2 cellular contexts compared by ENCODE assay signal in the genomic region with DNA sequence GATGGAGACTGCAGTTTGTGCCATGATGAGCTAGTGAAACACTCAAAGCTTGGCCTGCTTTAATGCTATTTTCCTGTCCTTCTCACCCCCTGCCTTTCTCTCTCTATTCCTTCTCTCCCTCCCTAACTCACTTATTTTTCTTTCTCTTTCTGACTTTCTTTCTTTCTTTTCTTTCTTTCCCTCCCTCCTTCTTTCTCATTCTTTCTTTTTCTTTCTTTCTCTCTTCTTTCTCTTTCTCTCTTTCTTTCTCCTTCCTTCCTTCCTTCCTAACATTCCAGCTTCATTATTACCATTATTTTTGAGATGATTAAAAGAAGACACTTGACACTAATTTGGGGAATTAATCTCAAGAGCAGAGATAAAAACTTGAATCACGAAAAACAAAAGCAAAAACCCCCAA.
TF ChIP-seq lines count a peak whose summit lies in the region.

No MANE protein-coding gene starts in this region.

TF ChIP-seq in HEK293, 187 proteins besides CTCF, POLR2A, EP300 and RAD21:
- no peak for TF ChIP-seq ZNF354C (tag by site-specific recombination; IDR thresholded peaks at IDR 0.05; ENCODE audit: borderline replicate concordance, low read depth)
- peak; percentile 87 for TF ChIP-seq ZNF366 (tag by site-specific recombination; conservative IDR thresholded peaks at IDR 0.05)
- no peak for TF ChIP-seq TCF7L2 (IDR thresholded peaks at IDR 0.05; ENCODE audit: borderline replicate concordance, low read depth, low read length)
- no peak for TF ChIP-seq ZBTB1 (tag by site-specific recombination; IDR thresholded peaks at IDR 0.05)

TF ChIP-seq in K562, 482 proteins besides CTCF, POLR2A, EP300 and RAD21:
- TF ChIP-seq, protein P1, sequence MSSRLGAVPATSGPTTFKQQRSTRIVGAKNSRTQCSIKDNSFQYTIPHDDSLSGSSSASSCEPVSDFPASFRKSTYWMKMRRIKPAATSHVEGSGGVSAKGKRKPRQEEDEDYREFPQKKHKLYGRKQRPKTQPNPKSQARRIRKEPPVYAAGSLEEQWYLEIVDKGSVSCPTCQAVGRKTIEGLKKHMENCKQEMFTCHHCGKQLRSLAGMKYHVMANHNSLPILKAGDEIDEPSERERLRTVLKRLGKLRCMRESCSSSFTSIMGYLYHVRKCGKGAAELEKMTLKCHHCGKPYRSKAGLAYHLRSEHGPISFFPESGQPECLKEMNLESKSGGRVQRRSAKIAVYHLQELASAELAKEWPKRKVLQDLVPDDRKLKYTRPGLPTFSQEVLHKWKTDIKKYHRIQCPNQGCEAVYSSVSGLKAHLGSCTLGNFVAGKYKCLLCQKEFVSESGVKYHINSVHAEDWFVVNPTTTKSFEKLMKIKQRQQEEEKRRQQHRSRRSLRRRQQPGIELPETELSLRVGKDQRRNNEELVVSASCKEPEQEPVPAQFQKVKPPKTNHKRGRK (tag; IDR thresholded peaks at IDR 0.05), result peak; percentile 89
- TF ChIP-seq, protein P2, sequence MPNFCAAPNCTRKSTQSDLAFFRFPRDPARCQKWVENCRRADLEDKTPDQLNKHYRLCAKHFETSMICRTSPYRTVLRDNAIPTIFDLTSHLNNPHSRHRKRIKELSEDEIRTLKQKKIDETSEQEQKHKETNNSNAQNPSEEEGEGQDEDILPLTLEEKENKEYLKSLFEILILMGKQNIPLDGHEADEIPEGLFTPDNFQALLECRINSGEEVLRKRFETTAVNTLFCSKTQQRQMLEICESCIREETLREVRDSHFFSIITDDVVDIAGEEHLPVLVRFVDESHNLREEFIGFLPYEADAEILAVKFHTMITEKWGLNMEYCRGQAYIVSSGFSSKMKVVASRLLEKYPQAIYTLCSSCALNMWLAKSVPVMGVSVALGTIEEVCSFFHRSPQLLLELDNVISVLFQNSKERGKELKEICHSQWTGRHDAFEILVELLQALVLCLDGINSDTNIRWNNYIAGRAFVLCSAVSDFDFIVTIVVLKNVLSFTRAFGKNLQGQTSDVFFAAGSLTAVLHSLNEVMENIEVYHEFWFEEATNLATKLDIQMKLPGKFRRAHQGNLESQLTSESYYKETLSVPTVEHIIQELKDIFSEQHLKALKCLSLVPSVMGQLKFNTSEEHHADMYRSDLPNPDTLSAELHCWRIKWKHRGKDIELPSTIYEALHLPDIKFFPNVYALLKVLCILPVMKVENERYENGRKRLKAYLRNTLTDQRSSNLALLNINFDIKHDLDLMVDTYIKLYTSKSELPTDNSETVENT (CRISPR knock-in tag; IDR thresholded peaks at IDR 0.05), result no peak
- TF ChIP-seq, protein P3, sequence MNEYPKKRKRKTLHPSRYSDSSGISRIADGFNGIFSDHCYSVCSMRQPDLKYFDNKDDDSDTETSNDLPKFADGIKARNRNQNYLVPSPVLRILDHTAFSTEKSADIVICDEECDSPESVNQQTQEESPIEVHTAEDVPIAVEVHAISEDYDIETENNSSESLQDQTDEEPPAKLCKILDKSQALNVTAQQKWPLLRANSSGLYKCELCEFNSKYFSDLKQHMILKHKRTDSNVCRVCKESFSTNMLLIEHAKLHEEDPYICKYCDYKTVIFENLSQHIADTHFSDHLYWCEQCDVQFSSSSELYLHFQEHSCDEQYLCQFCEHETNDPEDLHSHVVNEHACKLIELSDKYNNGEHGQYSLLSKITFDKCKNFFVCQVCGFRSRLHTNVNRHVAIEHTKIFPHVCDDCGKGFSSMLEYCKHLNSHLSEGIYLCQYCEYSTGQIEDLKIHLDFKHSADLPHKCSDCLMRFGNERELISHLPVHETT (CRISPR knock-in tag; conservative IDR thresholded peaks at IDR 0.05 in 1 of 2, IDR thresholded peaks at IDR 0.05 in 1 of 2), result no peak
- TF ChIP-seq ZBED1 (IDR thresholded peaks at IDR 0.05) (no peak), OTX1 (CRISPR knock-in tag; IDR thresholded peaks at IDR 0.05) (0 out of 2 replicates have a peak, but pooled peaks have one; percentile 44), FIP1L1 (IDR thresholded peaks at IDR 0.05; ENCODE audit: low read depth, low read length, poor library complexity, severe bottlenecking) (no peak), FOXP1 (CRISPR knock-in tag; IDR thresholded peaks at IDR 0.05) (no peak), ZNF224 (CRISPR knock-in tag; IDR thresholded peaks at IDR 0.05) (no peak), JUNB (CRISPR knock-in tag; conservative IDR thresholded peaks at IDR 0.05) (no peak), NELFE (IDR thresholded peaks at IDR 0.05; ENCODE audit: insufficient read depth, insufficient read length) (no peak)
- TF ChIP-seq, protein P4, sequence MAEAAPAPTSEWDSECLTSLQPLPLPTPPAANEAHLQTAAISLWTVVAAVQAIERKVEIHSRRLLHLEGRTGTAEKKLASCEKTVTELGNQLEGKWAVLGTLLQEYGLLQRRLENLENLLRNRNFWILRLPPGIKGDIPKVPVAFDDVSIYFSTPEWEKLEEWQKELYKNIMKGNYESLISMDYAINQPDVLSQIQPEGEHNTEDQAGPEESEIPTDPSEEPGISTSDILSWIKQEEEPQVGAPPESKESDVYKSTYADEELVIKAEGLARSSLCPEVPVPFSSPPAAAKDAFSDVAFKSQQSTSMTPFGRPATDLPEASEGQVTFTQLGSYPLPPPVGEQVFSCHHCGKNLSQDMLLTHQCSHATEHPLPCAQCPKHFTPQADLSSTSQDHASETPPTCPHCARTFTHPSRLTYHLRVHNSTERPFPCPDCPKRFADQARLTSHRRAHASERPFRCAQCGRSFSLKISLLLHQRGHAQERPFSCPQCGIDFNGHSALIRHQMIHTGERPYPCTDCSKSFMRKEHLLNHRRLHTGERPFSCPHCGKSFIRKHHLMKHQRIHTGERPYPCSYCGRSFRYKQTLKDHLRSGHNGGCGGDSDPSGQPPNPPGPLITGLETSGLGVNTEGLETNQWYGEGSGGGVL (CRISPR knock-in tag; IDR thresholded peaks at IDR 0.05), result no peak
- TF ChIP-seq, protein P5, sequence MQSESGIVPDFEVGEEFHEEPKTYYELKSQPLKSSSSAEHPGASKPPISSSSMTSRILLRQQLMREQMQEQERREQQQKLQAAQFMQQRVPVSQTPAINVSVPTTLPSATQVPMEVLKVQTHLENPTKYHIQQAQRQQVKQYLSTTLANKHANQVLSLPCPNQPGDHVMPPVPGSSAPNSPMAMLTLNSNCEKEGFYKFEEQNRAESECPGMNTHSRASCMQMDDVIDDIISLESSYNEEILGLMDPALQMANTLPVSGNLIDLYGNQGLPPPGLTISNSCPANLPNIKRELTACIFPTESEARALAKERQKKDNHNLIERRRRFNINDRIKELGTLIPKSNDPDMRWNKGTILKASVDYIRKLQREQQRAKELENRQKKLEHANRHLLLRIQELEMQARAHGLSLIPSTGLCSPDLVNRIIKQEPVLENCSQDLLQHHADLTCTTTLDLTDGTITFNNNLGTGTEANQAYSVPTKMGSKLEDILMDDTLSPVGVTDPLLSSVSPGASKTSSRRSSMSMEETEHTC (IDR thresholded peaks at IDR 0.05), result no peak
